Comparison of ENCODE assay signal across 33 cellular contexts in the genomic region with DNA sequence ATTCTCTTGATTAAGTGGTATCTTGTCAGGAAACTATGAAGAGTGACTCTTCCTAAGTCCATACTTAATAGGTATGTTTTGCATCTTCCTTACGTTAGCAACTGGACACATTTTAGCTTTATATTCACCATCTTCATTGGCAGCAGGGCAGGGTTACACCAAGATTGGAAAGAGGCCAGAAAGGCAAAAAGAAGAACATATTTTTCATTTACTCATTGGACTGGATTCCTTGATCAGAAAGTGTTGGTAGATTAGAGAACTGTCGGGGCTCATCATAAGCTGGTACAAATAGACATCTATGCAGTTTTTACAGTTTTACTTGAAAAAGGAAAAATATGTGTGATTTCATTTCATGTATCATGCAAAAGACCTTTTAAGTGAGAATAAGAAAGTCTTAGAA.
DNase-seq lines count a peak whose midpoint lies in the region; ATAC-seq and TF ChIP-seq lines count a peak whose summit lies in the region.
"Had no signal": no experiment of that assay in that cellular context is flagged by ENCODE, and none has a peak within 500 bp of the region (broad histone marks: within the 10 kb centered on the region; RNA-seq: fewer than 3 reads in every experiment).

No MANE protein-coding gene starts in this region.

- H3K4me1 Mint-ChIP-seq in brain = no peaks in the 10 kb centered on the region
- H3K4me1 Mint-ChIP-seq: B cell; CD14-positive monocyte; CD4-positive, alpha-beta memory T cell; CD4-positive, CD25-positive, alpha-beta regulatory T cell; CD8-positive, alpha-beta memory T cell had no signal

- TF ChIP-seq CTCF in brain (conservative IDR thresholded peaks at IDR 0.05) = no peak
- no peak for TF ChIP-seq CTCF in mammary epithelial cell (conservative IDR thresholded peaks at IDR 0.05 in 1 of 2, IDR thresholded peaks at IDR 0.05 in 1 of 2; ENCODE audit: extremely low read depth in 1 of 2, insufficient read depth in 1 of 2, low read depth in 1 of 2, low read length in 2 of 2)

- dilution Hi-C loops in mammary epithelial cell (cut with HindIII; ENCODE audit: low sequenced_read_pairs) = no loop called here

- no peaks in the 10 kb centered on the region for H3K9me3 Mint-ChIP-seq in brain
- H3K9me3 Mint-ChIP-seq: CD14-positive monocyte; CD4-positive, alpha-beta memory T cell; CD8-positive, alpha-beta T cell had no signal

- peak overlapping the region in 4 of 5 experiments; percentile 9 to 83 (median 20) for H3K27ac Mint-ChIP-seq in brain
- H3K27ac Mint-ChIP-seq: B cell; CD14-positive monocyte; CD4-positive, alpha-beta memory T cell; CD4-positive, alpha-beta T cell; CD4-positive, CD25-positive, alpha-beta regulatory T cell; CD8-positive, alpha-beta memory T cell; CD8-positive, alpha-beta T cell had no signal

- no peak overlapping the region for H3K4me3 ChIP-seq in mammary epithelial cell (replicated peaks in 1 of 3; ENCODE audit: insufficient read depth in 1 of 3, low read depth in 2 of 3, low read length in 3 of 3)
- H3K4me3 ChIP-seq: A549; BLaER1; BLaER1 treated with 17β-estradiol and CSF1 and Interleukin-3, amounts not matched to agents 10 nM and 100 nM had no signal

- H3K36me3 ChIP-seq in mammary epithelial cell (ENCODE audit: insufficient read depth, low read length) = no peaks in the 10 kb centered on the region
- H3K36me3 ChIP-seq: BLaER1; BLaER1 treated with 17β-estradiol and CSF1 and Interleukin-3, amounts not matched to agents 10 nM and 100 nM had no signal

- intact Hi-C loops in cardiac septum (cut with DNase I) (no loop called here), mammary epithelial cell (cut with micrococcal nuclease) (no loop called here)

- CTCF ChIA-PET in mammary epithelial cell (lab: Charles Lee; ENCODE audit: low non-redundant PET) = no interaction called here

- in situ Hi-C loops in G401 (cut with HindIII; ENCODE audit: low sequenced_read_pairs) = no loop called here
- in situ Hi-C loops in mammary epithelial cell (cut with MboI; ENCODE audit: low sequenced_read_pairs in 2 of 2) = no loop called here

- no peaks in the 10 kb centered on the region for H3K27me3 Mint-ChIP-seq in brain
- H3K27me3 Mint-ChIP-seq: B cell; CD4-positive, alpha-beta memory T cell; CD4-positive, alpha-beta T cell; CD4-positive, CD25-positive, alpha-beta regulatory T cell; CD8-positive, alpha-beta memory T cell had no signal

- H3K27me3 ChIP-seq in mammary epithelial cell (ENCODE audit: insufficient read depth, low read length) = no peaks in the 10 kb centered on the region
- H3K27me3 ChIP-seq: BE2C; BLaER1; BLaER1 treated with 17β-estradiol and CSF1 and Interleukin-3, amounts not matched to agents 10 nM and 100 nM had no signal

- no peaks in the 10 kb centered on the region for H3K9me3 ChIP-seq in mammary epithelial cell (replicated peaks; ENCODE audit: insufficient read depth, low read length)
- H3K9me3 ChIP-seq: A549; BE2C; BLaER1; BLaER1 treated with 17β-estradiol and CSF1 and Interleukin-3, amounts not matched to agents 10 nM and 100 nM; Caco-2 had no signal

- ATAC-seq in HG03280 (IDR thresholded peaks at IDR 0.05; ENCODE audit: unreplicated experiment) = no peak
- ATAC-seq: A549; CD8-positive, alpha-beta T cell had no signal

- H3K27ac ChIP-seq in mammary epithelial cell (ENCODE audit: insufficient read depth, low read depth, low read length) = no peak overlapping the region
- H3K27ac ChIP-seq: 22Rv1; A549; BLaER1; BLaER1 treated with 17β-estradiol and CSF1 and Interleukin-3, amounts not matched to agents 10 nM and 100 nM; C4-2B had no signal

- H3K4me3 Mint-ChIP-seq in brain = peak overlapping the region in 1 of 5 experiments; percentile 5
- H3K4me3 Mint-ChIP-seq: B cell; CD14-positive monocyte; CD4-positive, alpha-beta memory T cell; CD4-positive, alpha-beta T cell; CD4-positive, CD25-positive, alpha-beta regulatory T cell; CD8-positive, alpha-beta memory T cell; CD8-positive, alpha-beta T cell had no signal

- H3K4me1 ChIP-seq in mammary epithelial cell (ENCODE audit: insufficient read depth, low read length) = no peaks in the 10 kb centered on the region
- H3K4me1 ChIP-seq: A549; BE2C; BLaER1; BLaER1 treated with 17β-estradiol and CSF1 and Interleukin-3, amounts not matched to agents 10 nM and 100 nM; Caco-2 had no signal

- peak; percentile 61 for DNase-seq in G401 (ENCODE audit: low spot score)
- DNase-seq in NCI-H446 treated with DMSO at 0.1 percent for 48 hours (lab: John Stamatoyannopoulos, UW) = peak; percentile 9
- peak; percentile 53 for DNase-seq in cerebellar cortex (ENCODE audit: low spot score)
- DNase-seq in cardiac septum (ENCODE audit: low spot score) = no peak
- DNase-seq in mammary epithelial cell = no peak
- DNase-seq in NCI-H345 treated with DMSO at 0.1 percent for 48 hours (lab: John Stamatoyannopoulos, UW; ENCODE audit: unreplicated experiment) = no peak
- DNase-seq: 8988T; ACHN; BE2C; Caco-2; Calu3; CD4-positive, alpha-beta memory T cell; CD4-positive, alpha-beta T cell; CD4-positive, CD25-positive, alpha-beta regulatory T cell; CD8-positive, alpha-beta memory T cell; CD8-positive, alpha-beta T cell; COR-L47; DMS 273 treated with DMSO at 0.1 percent for 48 hours; DMS153; DMS53; DMS79; DMS79 treated with DMSO at 0.1 percent for 48 hours; DND-41; EL had no signal

- H4K20me1 ChIP-seq in mammary epithelial cell (ENCODE audit: insufficient read depth, low read length) = no peaks in the 10 kb centered on the region
- H4K20me1 ChIP-seq: BLaER1; BLaER1 treated with 17β-estradiol and CSF1 and Interleukin-3, amounts not matched to agents 10 nM and 100 nM had no signal

- WGBS in mammary epithelial cell (ENCODE audit: low coverage, missing lambda C conversion rate) = 38% methylated on average over 2 of the region's 2 CpGs

- no TSS peak for BruUV-seq in mammary epithelial cell (replicated peaks; lab: Mats Ljungman, UMichigan)

- H3K36me3 Mint-ChIP-seq in brain = peaks cover 9% of the 10 kb centered on the region
- H3K36me3 Mint-ChIP-seq: CD14-positive monocyte; CD4-positive, alpha-beta memory T cell; CD4-positive, CD25-positive, alpha-beta regulatory T cell; CD8-positive, alpha-beta memory T cell; CD8-positive, alpha-beta T cell had no signal

- H3K9ac ChIP-seq in mammary epithelial cell (ENCODE audit: insufficient read depth, low read length) = no peak overlapping the region
- H3K9ac ChIP-seq: BLaER1; BLaER1 treated with 17β-estradiol and CSF1 and Interleukin-3, amounts not matched to agents 10 nM and 100 nM had no signal

- H3K4me2 ChIP-seq in mammary epithelial cell (ENCODE audit: insufficient read depth, low read depth, low read length) = no peak overlapping the region
- H3K4me2 ChIP-seq: A549; BLaER1; BLaER1 treated with 17β-estradiol and CSF1 and Interleukin-3, amounts not matched to agents 10 nM and 100 nM had no signal

- H2AFZ ChIP-seq in mammary epithelial cell (ENCODE audit: low read depth, low read length) = no peak overlapping the region

- no peaks in the 10 kb centered on the region for H3K79me2 ChIP-seq in mammary epithelial cell (ENCODE audit: insufficient read depth, low read length)

Comparison
In these comparisons a context has a peak if more than half of its experiments do, and no peak if none do; other contexts are left out.
1. DNase-seq: peak in G401 (single experiment), NCI-H446 treated with DMSO at 0.1 percent for 48 hours (single experiment) and cerebellar cortex (single experiment); none in cardiac septum (single experiment), mammary epithelial cell (single experiment) and NCI-H345 treated with DMSO at 0.1 percent for 48 hours (single experiment).